In genomic region chr5:1010181-1010510, GRCh38 we compare ENCODE assay signal across 10 cellular contexts. TPM values are rescaled to one million over a fixed set of nuclear protein-coding genes. Genes with fewer than 3 reads are reported as not detected.
DNase-seq lines count a peak whose midpoint lies in the region; ATAC-seq, FAIRE-seq and TF ChIP-seq lines count a peak whose summit lies in the region.
"Had no signal": no experiment of that assay in that cellular context is flagged by ENCODE, and none has a peak within 500 bp of the region (broad histone marks: within the 10 kb centered on the region; RNA-seq: fewer than 3 reads in every experiment).

No MANE protein-coding gene starts in this region.

- H2AFZ ChIP-seq in Loucy (ENCODE audit: low read length) (no peak overlapping the region), K562 (ENCODE audit: low read depth, low read length) (no peak overlapping the region), neural progenitor cell (replicated peaks) (no peak overlapping the region)
- H2AFZ ChIP-seq: PC-9 had no signal

- H3K4me3 Mint-ChIP-seq in neural progenitor cell = peak overlapping the region; percentile 84

- H3K4me2 ChIP-seq in Loucy (ENCODE audit: low read depth, low read length, poor library complexity, severe bottlenecking) (peak overlapping the region; percentile 84), K562 (ENCODE audit: insufficient read depth, low read length) (no peak overlapping the region), neural progenitor cell (peak overlapping the region; percentile 97)
- H3K4me2 ChIP-seq: PC-9 had no signal

- H3K27me3 ChIP-seq in Loucy (ENCODE audit: insufficient read depth, low read length, poor library complexity, severe bottlenecking) (no peaks in the 10 kb centered on the region), K562 (ENCODE audit: control insufficient read depth in 2 of 2, insufficient read depth in 2 of 2, low read length in 2 of 2) (peaks cover 47 to 87% of the 10 kb centered on the region in 2 experiments), neural progenitor cell (peaks cover 69% of the 10 kb centered on the region)

- H3K4me3 ChIP-seq in Loucy (ENCODE audit: low read length, poor library complexity, severe bottlenecking) = peak overlapping the region; percentile 72
- H3K4me3 ChIP-seq in K562 = no peak overlapping the region
- no peak overlapping the region for H3K4me3 ChIP-seq in neural progenitor cell
- H3K4me3 ChIP-seq: PC-9 had no signal

- H3K9me2 ChIP-seq in Loucy (replicated peaks; ENCODE audit: low read depth, low read length) = no peaks in the 10 kb centered on the region

- BruUV-seq in K562 (replicated peaks; lab: Mats Ljungman, UMichigan) = no TSS peak

- DNase-seq in GM10266 (ENCODE audit: extremely low spot score) = no peak
- DNase-seq in K562 (ENCODE audit: extremely low read depth in 1 of 4, low spot score in 3 of 4) = peak in 3 of 4 experiments; percentile 44 to 58 (median 49)
- DNase-seq in neural progenitor cell (ENCODE audit: low spot score) = no peak
- DNase-seq in SW 1271 (lab: John Stamatoyannopoulos, UW) = no peak
- no peak for DNase-seq in H54 (ENCODE audit: insufficient read length, low spot score)
- DNase-seq in activated gamma-delta T cell treated with Interleukin-2 at 50 U/mL for 16 hours = no peak

- in situ Hi-C loops in K562 (cut with MboI) = no loop called here

- peak; percentile 53 for ATAC-seq in K562

- H3K79me2 ChIP-seq in Loucy (ENCODE audit: insufficient read depth, low read length) (peaks cover 54% of the 10 kb centered on the region), K562 (ENCODE audit: control insufficient read depth, insufficient read depth, low read length) (no peaks in the 10 kb centered on the region), neural progenitor cell (ENCODE audit: low read depth) (no peaks in the 10 kb centered on the region)

- no peak overlapping the region for H3K27ac Mint-ChIP-seq in neural progenitor cell
- H3K27ac Mint-ChIP-seq: IgD-negative memory B cell had no signal

- no peaks in the 10 kb centered on the region for H3K9me3 Mint-ChIP-seq in neural progenitor cell
- H3K9me3 Mint-ChIP-seq: IgD-negative memory B cell had no signal

- H3K36me3 Mint-ChIP-seq in neural progenitor cell = peaks cover 1% of the 10 kb centered on the region
- H3K36me3 Mint-ChIP-seq: IgD-negative memory B cell had no signal

- TF ChIP-seq POLR2A in K562 (conservative IDR thresholded peaks at IDR 0.05) (no peak), H54 (IDR thresholded peaks at IDR 0.05; ENCODE audit: low read depth, low read length) (no peak)

- no peaks in the 10 kb centered on the region for H3F3A ChIP-seq in Loucy (ENCODE audit: low read depth)
- peaks cover 5% of the 10 kb centered on the region for H3F3A ChIP-seq in neural progenitor cell (ENCODE audit: low read depth)

- TF ChIP-seq CTCF in GM10266 (IDR thresholded peaks at IDR 0.05; ENCODE audit: control insufficient read depth, insufficient read depth, low read depth, missing control alignments) (peak; percentile 18), Loucy (conservative IDR thresholded peaks at IDR 0.05; ENCODE audit: low read length) (peak; percentile 77), K562 (IDR thresholded peaks at IDR 0.05 in 2 of 3, conservative IDR thresholded peaks at IDR 0.05 in 1 of 3; ENCODE audit: insufficient read depth in 2 of 3, low read depth in 1 of 3, low read length in 3 of 3) (peak; percentile 34 to 46 (median 42); a peak in 5 of 6 replicates), neural progenitor cell (IDR thresholded peaks at IDR 0.05) (peak; percentile 25)

- H4K20me1 ChIP-seq in Loucy (ENCODE audit: insufficient read depth, low read length, poor library complexity, severe bottlenecking) (peaks cover 30% of the 10 kb centered on the region), K562 (replicated peaks; ENCODE audit: control insufficient read depth, insufficient read depth, low read length) (peaks cover 51% of the 10 kb centered on the region), neural progenitor cell (ENCODE audit: low read depth) (peaks cover 17% of the 10 kb centered on the region)

- H3K27ac ChIP-seq in K562 (ENCODE audit: extremely low read depth, low read depth, low read length) (no peak overlapping the region), neural progenitor cell (no peak overlapping the region)
- H3K27ac ChIP-seq: PC-9, uterus had no signal

- H3K27me3 Mint-ChIP-seq in neural progenitor cell (ENCODE audit: insufficient read depth, low read depth) = peaks cover 29% of the 10 kb centered on the region

- H3K9ac ChIP-seq in Loucy (ENCODE audit: low read depth, low read length, poor library complexity, severe bottlenecking) (peak overlapping the region; percentile 68), K562 (ENCODE audit: insufficient read depth in 1 of 2, low read depth in 2 of 2, low read length in 2 of 2) (no peak overlapping the region), neural progenitor cell (no peak overlapping the region)

- 3% methylated on average over 4 of the region's 4 CpGs for WGBS in K562 (ENCODE audit: insufficient coverage, low coverage, missing lambda C conversion rate)

- TF ChIP-seq EP300 in K562 (IDR thresholded peaks at IDR 0.05; ENCODE audit: low read length) = no peak

- CTCF ChIA-PET in K562 (lab: Yijun Ruan, JAX; ENCODE audit: low intra/inter-chr PET ratio) = interaction anchor here (0.7 to 1.3 kb wide), 3 partner anchors 21 to 164 kb away, joined by 3 to 6 read pairs (median 4); no protein-coding TSS in a partner anchor

- H3K9me1 ChIP-seq in K562 (ENCODE audit: control insufficient read depth, insufficient read depth, low read length) = no peaks in the 10 kb centered on the region

- H3K9me3 ChIP-seq in Loucy (ENCODE audit: insufficient read depth, low read depth, low read length) = no peaks in the 10 kb centered on the region
- H3K9me3 ChIP-seq in K562 (replicated peaks; ENCODE audit: control insufficient read depth, insufficient read depth, low read depth, low read length) = no peaks in the 10 kb centered on the region
- no peaks in the 10 kb centered on the region for H3K9me3 ChIP-seq in neural progenitor cell (ENCODE audit: low read depth)
- H3K9me3 ChIP-seq: uterus had no signal

- FAIRE-seq in K562 (lab: Jason Lieb, UNC) (peak; percentile 71), H54 (lab: Jason Lieb, UNC) (no peak)

- intact Hi-C loops in K562 (cut with micrococcal nuclease) = loop anchor here (2.0 kb wide), 1 partner anchor 87 kb away; no protein-coding TSS in a partner anchor

- TF ChIP-seq RAD21 in K562 (CRISPR knock-in tag; conservative IDR thresholded peaks at IDR 0.05 in 1 of 2, IDR thresholded peaks at IDR 0.05 in 1 of 2) = peak; percentile 36 to 56

- H3K36me3 ChIP-seq in Loucy (ENCODE audit: insufficient read depth, low read length) = no peaks in the 10 kb centered on the region; the same call in 1 of the 2 replicates
- H3K36me3 ChIP-seq in K562 (ENCODE audit: control insufficient read depth, insufficient read depth, low read length) = no peaks in the 10 kb centered on the region
- H3K36me3 ChIP-seq in neural progenitor cell = no peaks in the 10 kb centered on the region
- H3K36me3 ChIP-seq: uterus had no signal

- POLR2A ChIA-PET in K562 (lab: Yijun Ruan, JAX) = interaction anchor here (0.6 to 1.7 kb wide), 3 partner anchors 9 to 28 kb away, joined by 3 to 5 read pairs (median 3); no protein-coding TSS in a partner anchor

- H3K4me1 ChIP-seq in Loucy (ENCODE audit: insufficient read depth, low read length, poor library complexity, severe bottlenecking) = peaks cover 38% of the 10 kb centered on the region
- peaks cover 0 to 40% of the 10 kb centered on the region in 2 experiments; a peak in 3 of 5 replicates for H3K4me1 ChIP-seq in K562 (replicated peaks in 1 of 2; ENCODE audit: control insufficient read depth in 2 of 2, insufficient read depth in 2 of 2, low read length in 2 of 2)
- peaks cover 8% of the 10 kb centered on the region for H3K4me1 ChIP-seq in neural progenitor cell

- H3K4me1 Mint-ChIP-seq in neural progenitor cell = peaks cover 16% of the 10 kb centered on the region

TF ChIP-seq in K562, 482 proteins besides CTCF, POLR2A, EP300 and RAD21 (continues in another document):
- TF ChIP-seq DPF2 (IDR thresholded peaks at IDR 0.05) (no peak), ZNF347 (CRISPR knock-in tag; IDR thresholded peaks at IDR 0.05; ENCODE audit: low read depth) (no peak), USF1 (CRISPR knock-in tag; IDR thresholded peaks at IDR 0.05) (no peak)

RNA-seq across cellular contexts. Expression of gene NKD2, which starts 1.5 kb away (rescaled TPM):
- total RNA-seq in K562 (2011; cell fraction: chromatin; rRNA removed; ENCODE audit: low replicate concordance) = 0.55 and 2.0 TPM in 2 replicates
- 0.67 and 1.7 TPM in 2 replicates for total RNA-seq in K562 (2011; cell fraction: nucleolus; rRNA removed)
- total RNA-seq in K562 (2011; cell fraction: nucleoplasm; rRNA removed) = 0.37 TPM in 1 of 2 replicates, not detected in the other
- total RNA-seq in K562 (2014; rRNA removed) (0.12 and 0.64 TPM in 2 replicates), K562 (2014; rRNA removed; fragmentation: Illumina TruSeq; extraction: Trizol) (not detected in 2 replicates), K562 (2015; rRNA removed; fragmentation: Illumina TruSeq; extraction: Trizol) (not detected in 2 replicates), K562 (2021) (0.35 and 0.38 TPM in 2 replicates), neural progenitor cell (ENCODE audit: low replicate concordance) (1.3 and 3.2 TPM in 2 replicates)
- polyA plus RNA-seq in K562 (2011; rRNA removed) (0.20 and 0.65 TPM in 2 replicates), K562 (2014; fragmentation: Illumina TruSeq; extraction: Trizol) (not detected in 2 replicates), K562 (2014; fragmentation: Nextera tagmentation; extraction: Ambion mirVana) (not detected), K562 (2014; rRNA removed) (0.09 TPM in 1 of 2 replicates, not detected in the other)
- 0.29 TPM in 1 of 2 replicates, not detected in the other for polyA plus RNA-seq in K562 (2011; cell fraction: cytosol; rRNA removed)
- polyA plus RNA-seq in K562 (2011; cell fraction: nucleus; rRNA removed) = 3.0 and 5.0 TPM in 2 replicates
- polyA plus RNA-seq in K562 (2012) = 0.16 and 0.98 TPM in 2 replicates
- not detected in 2 replicates for polyA minus RNA-seq in K562 (2011; rRNA and poly(A)+ RNA removed)
- polyA minus RNA-seq in K562 (2011; cell fraction: cytosol; rRNA and poly(A)+ RNA removed) = 1.3 TPM in 1 of 2 replicates, not detected in the other
- 1.00 and 1.3 TPM in 2 replicates for polyA minus RNA-seq in K562 (2011; cell fraction: nucleus; rRNA and poly(A)+ RNA removed)
- polyA plus RNA-seq: IgD-negative memory B cell had no signal

Comparison
In these comparisons a context has a peak if more than half of its experiments do, and no peak if none do; other contexts are left out.
1. DNase-seq: peak in K562 (3 of 4); none in GM10266 (single experiment), neural progenitor cell (single experiment), SW 1271 (0 of 2), H54 (single experiment) and activated gamma-delta T cell treated with Interleukin-2 at 50 U/mL for 16 hours (single experiment).
2. CTCF ChIP-seq: peak in every context shown above with its lines; median percentile 77 in Loucy; 42 in K562; 25 in neural progenitor cell; 18 in GM10266.